Comparison of ENCODE assay signal across 8 cellular contexts in genomic region chr16:88419790-88420189, GRCh38.
"Had no signal": no experiment of that assay in that cellular context is flagged by ENCODE, and none has a peak within 500 bp of the region (broad histone marks: within the 10 kb centered on the region; RNA-seq: fewer than 3 reads in every experiment).

No MANE protein-coding gene starts in this region.

- H3K36me3 ChIP-seq: HAP-1 had no signal

- H3K27ac Mint-ChIP-seq: GM23338, IgD-negative memory B cell had no signal

- DNase-seq: KG1 had no signal

- FAIRE-seq: H1, H54, HTR-8/SVneo had no signal

- H3K4me3 Mint-ChIP-seq: GM23338, IgD-negative memory B cell had no signal

- H3K9me3 ChIP-seq: HAP-1 had no signal

- H3K4me1 Mint-ChIP-seq: GM23338 had no signal

- H3K36me3 Mint-ChIP-seq: IgD-negative memory B cell had no signal

- H2AFZ ChIP-seq: GM23338 had no signal

- H3K4me1 ChIP-seq: HAP-1 had no signal

- H3K9me3 Mint-ChIP-seq: GM23338, IgD-negative memory B cell had no signal

- H3K4me3 ChIP-seq: GM23338, HAP-1 had no signal

- H3K4me2 ChIP-seq: GM23338 had no signal

- ATAC-seq: GM23338, HCT116 had no signal
